In genomic region chr3:55609230-55610100, GRCh38 we compare ENCODE assay signal across 1 cellular context.
TF ChIP-seq lines count a peak whose summit lies in the region.

No MANE protein-coding gene starts in this region.

TF ChIP-seq in K562, 482 proteins besides CTCF, POLR2A, EP300 and RAD21 (continued from another document):
- TF ChIP-seq, protein P1, sequence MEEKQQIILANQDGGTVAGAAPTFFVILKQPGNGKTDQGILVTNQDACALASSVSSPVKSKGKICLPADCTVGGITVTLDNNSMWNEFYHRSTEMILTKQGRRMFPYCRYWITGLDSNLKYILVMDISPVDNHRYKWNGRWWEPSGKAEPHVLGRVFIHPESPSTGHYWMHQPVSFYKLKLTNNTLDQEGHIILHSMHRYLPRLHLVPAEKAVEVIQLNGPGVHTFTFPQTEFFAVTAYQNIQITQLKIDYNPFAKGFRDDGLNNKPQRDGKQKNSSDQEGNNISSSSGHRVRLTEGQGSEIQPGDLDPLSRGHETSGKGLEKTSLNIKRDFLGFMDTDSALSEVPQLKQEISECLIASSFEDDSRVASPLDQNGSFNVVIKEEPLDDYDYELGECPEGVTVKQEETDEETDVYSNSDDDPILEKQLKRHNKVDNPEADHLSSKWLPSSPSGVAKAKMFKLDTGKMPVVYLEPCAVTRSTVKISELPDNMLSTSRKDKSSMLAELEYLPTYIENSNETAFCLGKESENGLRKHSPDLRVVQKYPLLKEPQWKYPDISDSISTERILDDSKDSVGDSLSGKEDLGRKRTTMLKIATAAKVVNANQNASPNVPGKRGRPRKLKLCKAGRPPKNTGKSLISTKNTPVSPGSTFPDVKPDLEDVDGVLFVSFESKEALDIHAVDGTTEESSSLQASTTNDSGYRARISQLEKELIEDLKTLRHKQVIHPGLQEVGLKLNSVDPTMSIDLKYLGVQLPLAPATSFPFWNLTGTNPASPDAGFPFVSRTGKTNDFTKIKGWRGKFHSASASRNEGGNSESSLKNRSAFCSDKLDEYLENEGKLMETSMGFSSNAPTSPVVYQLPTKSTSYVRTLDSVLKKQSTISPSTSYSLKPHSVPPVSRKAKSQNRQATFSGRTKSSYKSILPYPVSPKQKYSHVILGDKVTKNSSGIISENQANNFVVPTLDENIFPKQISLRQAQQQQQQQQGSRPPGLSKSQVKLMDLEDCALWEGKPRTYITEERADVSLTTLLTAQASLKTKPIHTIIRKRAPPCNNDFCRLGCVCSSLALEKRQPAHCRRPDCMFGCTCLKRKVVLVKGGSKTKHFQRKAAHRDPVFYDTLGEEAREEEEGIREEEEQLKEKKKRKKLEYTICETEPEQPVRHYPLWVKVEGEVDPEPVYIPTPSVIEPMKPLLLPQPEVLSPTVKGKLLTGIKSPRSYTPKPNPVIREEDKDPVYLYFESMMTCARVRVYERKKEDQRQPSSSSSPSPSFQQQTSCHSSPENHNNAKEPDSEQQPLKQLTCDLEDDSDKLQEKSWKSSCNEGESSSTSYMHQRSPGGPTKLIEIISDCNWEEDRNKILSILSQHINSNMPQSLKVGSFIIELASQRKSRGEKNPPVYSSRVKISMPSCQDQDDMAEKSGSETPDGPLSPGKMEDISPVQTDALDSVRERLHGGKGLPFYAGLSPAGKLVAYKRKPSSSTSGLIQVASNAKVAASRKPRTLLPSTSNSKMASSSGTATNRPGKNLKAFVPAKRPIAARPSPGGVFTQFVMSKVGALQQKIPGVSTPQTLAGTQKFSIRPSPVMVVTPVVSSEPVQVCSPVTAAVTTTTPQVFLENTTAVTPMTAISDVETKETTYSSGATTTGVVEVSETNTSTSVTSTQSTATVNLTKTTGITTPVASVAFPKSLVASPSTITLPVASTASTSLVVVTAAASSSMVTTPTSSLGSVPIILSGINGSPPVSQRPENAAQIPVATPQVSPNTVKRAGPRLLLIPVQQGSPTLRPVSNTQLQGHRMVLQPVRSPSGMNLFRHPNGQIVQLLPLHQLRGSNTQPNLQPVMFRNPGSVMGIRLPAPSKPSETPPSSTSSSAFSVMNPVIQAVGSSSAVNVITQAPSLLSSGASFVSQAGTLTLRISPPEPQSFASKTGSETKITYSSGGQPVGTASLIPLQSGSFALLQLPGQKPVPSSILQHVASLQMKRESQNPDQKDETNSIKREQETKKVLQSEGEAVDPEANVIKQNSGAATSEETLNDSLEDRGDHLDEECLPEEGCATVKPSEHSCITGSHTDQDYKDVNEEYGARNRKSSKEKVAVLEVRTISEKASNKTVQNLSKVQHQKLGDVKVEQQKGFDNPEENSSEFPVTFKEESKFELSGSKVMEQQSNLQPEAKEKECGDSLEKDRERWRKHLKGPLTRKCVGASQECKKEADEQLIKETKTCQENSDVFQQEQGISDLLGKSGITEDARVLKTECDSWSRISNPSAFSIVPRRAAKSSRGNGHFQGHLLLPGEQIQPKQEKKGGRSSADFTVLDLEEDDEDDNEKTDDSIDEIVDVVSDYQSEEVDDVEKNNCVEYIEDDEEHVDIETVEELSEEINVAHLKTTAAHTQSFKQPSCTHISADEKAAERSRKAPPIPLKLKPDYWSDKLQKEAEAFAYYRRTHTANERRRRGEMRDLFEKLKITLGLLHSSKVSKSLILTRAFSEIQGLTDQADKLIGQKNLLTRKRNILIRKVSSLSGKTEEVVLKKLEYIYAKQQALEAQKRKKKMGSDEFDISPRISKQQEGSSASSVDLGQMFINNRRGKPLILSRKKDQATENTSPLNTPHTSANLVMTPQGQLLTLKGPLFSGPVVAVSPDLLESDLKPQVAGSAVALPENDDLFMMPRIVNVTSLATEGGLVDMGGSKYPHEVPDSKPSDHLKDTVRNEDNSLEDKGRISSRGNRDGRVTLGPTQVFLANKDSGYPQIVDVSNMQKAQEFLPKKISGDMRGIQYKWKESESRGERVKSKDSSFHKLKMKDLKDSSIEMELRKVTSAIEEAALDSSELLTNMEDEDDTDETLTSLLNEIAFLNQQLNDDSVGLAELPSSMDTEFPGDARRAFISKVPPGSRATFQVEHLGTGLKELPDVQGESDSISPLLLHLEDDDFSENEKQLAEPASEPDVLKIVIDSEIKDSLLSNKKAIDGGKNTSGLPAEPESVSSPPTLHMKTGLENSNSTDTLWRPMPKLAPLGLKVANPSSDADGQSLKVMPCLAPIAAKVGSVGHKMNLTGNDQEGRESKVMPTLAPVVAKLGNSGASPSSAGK (IDR thresholded peaks at IDR 0.05), result 0 out of 2 replicates have a peak, but pooled peaks have one; percentile 55
- TF ChIP-seq FOS (IDR thresholded peaks at IDR 0.05; ENCODE audit: extremely low read depth, insufficient read length) (peak; percentile 11), L3MBTL2 (IDR thresholded peaks at IDR 0.05) (peak; percentile 73), PTBP1 (IDR thresholded peaks at IDR 0.05; ENCODE audit: low read depth, low read length) (no peak), RAD51 (IDR thresholded peaks at IDR 0.05; ENCODE audit: borderline replicate concordance, low read depth) (peak; percentile 39; the same call in 1 of the 2 replicates), NFYB (IDR thresholded peaks at IDR 0.05; ENCODE audit: extremely low read depth, insufficient read length) (peak; percentile 57)
- TF ChIP-seq, protein P2, sequence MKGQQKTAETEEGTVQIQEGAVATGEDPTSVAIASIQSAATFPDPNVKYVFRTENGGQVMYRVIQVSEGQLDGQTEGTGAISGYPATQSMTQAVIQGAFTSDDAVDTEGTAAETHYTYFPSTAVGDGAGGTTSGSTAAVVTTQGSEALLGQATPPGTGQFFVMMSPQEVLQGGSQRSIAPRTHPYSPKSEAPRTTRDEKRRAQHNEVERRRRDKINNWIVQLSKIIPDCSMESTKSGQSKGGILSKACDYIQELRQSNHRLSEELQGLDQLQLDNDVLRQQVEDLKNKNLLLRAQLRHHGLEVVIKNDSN (CRISPR knock-in tag; IDR thresholded peaks at IDR 0.05), result peak; percentile 40; the same call in 1 of the 2 replicates
